35 cellular contexts compared by ENCODE assay signal in genomic region chr15:62953496-62953895, GRCh38.
"Had no signal": no experiment of that assay in that cellular context is flagged by ENCODE, and none has a peak within 500 bp of the region (broad histone marks: within the 10 kb centered on the region; RNA-seq: fewer than 3 reads in every experiment).

No MANE protein-coding gene starts in this region.

- H3K9me3 Mint-ChIP-seq: activated B cell treated with CpG ODN at 0.5 μM for 24 hours; activated CD4-positive, alpha-beta memory T cell treated with anti-CD3 and anti-CD28 coated beads, Interleukin-2, amount 10 ng/mL, durations not matched to agents 7 days and 5 days; activated CD4-positive, alpha-beta T cell treated with anti-CD3 and anti-CD28 coated beads, Interleukin-2, amount 10 ng/mL, durations not matched to agents 24 days and 14 days; activated naive CD4-positive, alpha-beta T cell treated with anti-CD3 and anti-CD28 coated beads, Interleukin-2, amount 10 ng/mL, durations not matched to agents 7 days and 5 days; activated naive CD4-positive, alpha-beta T cell treated with anti-CD3 and anti-CD28 coated beads, Interleukin-2, amount 50 U/mL, for 24 hours; activated naive CD8-positive, alpha-beta T cell treated with anti-CD3 and anti-CD28 coated beads, Interleukin-2, amount 10 ng/mL, durations not matched to agents 7 days and 5 days; activated naive CD8-positive, alpha-beta T cell treated with anti-CD3 and anti-CD28 coated beads, Interleukin-2, amount 50 U/mL, for 24 hours; activated T-cell treated with anti-CD3 and anti-CD28 coated beads, Interleukin-2, amount 50 U/mL, for 24 hours; activated T-helper 2 cell treated with anti-CD3 and anti-CD28 coated beads, Interferon-gamma antibody, Interleukin-2, Interleukin-4, amounts not matched to agents 10 μg/mL and 5 μg/mL and 100 μg/mL, durations not matched to agents 14 hours and 24 hours and 36 hours; central memory CD8-positive, alpha-beta T cell; T-helper 1 cell treated with Interleukin-12 subunit alpha and Interleukin-12 subunit beta and Interleukin-4 antibody, amounts not matched to agents 30 μg/mL and 1 μg/mL, for 36 hours; T-helper 2 cell treated with Interferon-gamma antibody and Interleukin-4, amounts not matched to agents 5 μg/mL and 100 μg/mL, for 36 hours had no signal

- H3K27ac ChIP-seq: ascending aorta, cardiac muscle cell, VCaP had no signal

- H3K27me3 ChIP-seq: ascending aorta, cardiac muscle cell had no signal

- ATAC-seq: activated CD8-positive, alpha-beta memory T cell treated with anti-CD3 and anti-CD28 coated beads, Interleukin-2, amount 10 ng/mL, durations not matched to agents 7 days and 5 days; activated CD8-positive, alpha-beta T cell treated with anti-CD3 and anti-CD28 coated beads, Interleukin-2, amount 10 ng/mL, durations not matched to agents 7 days and 5 days; activated naive CD8-positive, alpha-beta T cell treated with anti-CD3 and anti-CD28 coated beads, Interleukin-2, amount 50 U/mL, for 24 hours had no signal

- H3K4me3 ChIP-seq: ascending aorta, cardiac muscle cell had no signal

- H3K27me3 Mint-ChIP-seq: brain had no signal

- H3K36me3 ChIP-seq: ascending aorta, cardiac muscle cell had no signal

- DNase-seq: activated B cell treated with CpG ODN at 0.5 μM for 24 hours; activated CD4-positive, alpha-beta memory T cell treated with anti-CD3 and anti-CD28 coated beads, Interleukin-2, amount 10 ng/mL, durations not matched to agents 7 days and 5 days; activated CD4-positive, alpha-beta T cell treated with anti-CD3 and anti-CD28 coated beads for 4 hours; activated CD4-positive, alpha-beta T cell treated with anti-CD3 and anti-CD28 coated beads, Interleukin-2, amount 10 ng/mL, durations not matched to agents 24 days and 14 days; activated CD4-positive, alpha-beta T cell treated with anti-CD3 and anti-CD28 coated beads, Interleukin-2, amount 50 U/mL, for 48 hours; activated CD4-positive, CD25-positive, alpha-beta regulatory T cell treated with anti-CD3 and anti-CD28 coated beads, Interleukin-2, amount 50 U/mL, for 72 hours; activated CD8-positive, alpha-beta memory T cell treated with anti-CD3 and anti-CD28 coated beads for 24 hours; activated CD8-positive, alpha-beta memory T cell treated with anti-CD3 and anti-CD28 coated beads, Interleukin-2, amount 10 ng/mL, durations not matched to agents 7 days and 5 days; activated CD8-positive, alpha-beta memory T cell treated with anti-CD3 and anti-CD28 coated beads, Interleukin-2, amount 50 U/mL, for 48 hours; activated CD8-positive, alpha-beta T cell treated with anti-CD3 and anti-CD28 coated beads, Interleukin-2, amount 10 ng/mL, durations not matched to agents 7 days and 5 days; activated effector memory CD4-positive, alpha-beta T cell treated with Interleukin-2 at 50 U/mL for 16 hours; activated gamma-delta T cell; activated naive CD4-positive, alpha-beta T cell treated with anti-CD3 and anti-CD28 coated beads, Interleukin-2, amount 10 ng/mL, durations not matched to agents 7 days and 5 days; activated naive CD4-positive, alpha-beta T cell treated with Interleukin-2 at 50 U/mL for 16 hours; activated naive CD8-positive, alpha-beta T cell treated with anti-CD3 and anti-CD28 coated beads, Interleukin-2, amount 10 ng/mL, durations not matched to agents 7 days and 5 days; activated naive CD8-positive, alpha-beta T cell treated with anti-CD3 and anti-CD28 coated beads, Interleukin-2, amount 50 U/mL, for 24 hours; activated T-cell treated with anti-CD3 and anti-CD28 coated beads, Interleukin-2, amount 50 U/mL, for 24 hours; activated T-cell treated with anti-CD3 and anti-CD28 coated beads, Interleukin-2, amount 50 U/mL, for 48 hours; amygdala; anterior cingulate cortex; caudate nucleus; SW 1271; T-helper 1 cell; T-helper 2 cell; T-helper 9 cell had no signal

- H3K27ac Mint-ChIP-seq: activated B cell treated with CpG ODN at 0.5 μM for 24 hours; activated CD4-positive, alpha-beta memory T cell treated with anti-CD3 and anti-CD28 coated beads, Interleukin-2, amount 10 ng/mL, durations not matched to agents 7 days and 5 days; activated CD4-positive, alpha-beta T cell treated with anti-CD3 and anti-CD28 coated beads, Interleukin-2, amount 10 ng/mL, durations not matched to agents 24 days and 14 days; activated CD8-positive, alpha-beta memory T cell treated with anti-CD3 and anti-CD28 coated beads, Interleukin-2, amount 10 ng/mL, durations not matched to agents 7 days and 5 days; activated CD8-positive, alpha-beta T cell treated with anti-CD3 and anti-CD28 coated beads, Interleukin-2, amount 10 ng/mL, durations not matched to agents 7 days and 5 days; activated naive CD4-positive, alpha-beta T cell treated with anti-CD3 and anti-CD28 coated beads, Interleukin-2, amount 10 ng/mL, durations not matched to agents 7 days and 5 days; activated naive CD4-positive, alpha-beta T cell treated with anti-CD3 and anti-CD28 coated beads, Interleukin-2, amount 50 U/mL, for 24 hours; activated naive CD8-positive, alpha-beta T cell; activated naive CD8-positive, alpha-beta T cell treated with anti-CD3 and anti-CD28 coated beads, Interleukin-2, amount 10 ng/mL, durations not matched to agents 7 days and 5 days; activated naive CD8-positive, alpha-beta T cell treated with anti-CD3 and anti-CD28 coated beads, Interleukin-2, amount 50 U/mL, for 24 hours; activated T-cell treated with anti-CD3 and anti-CD28 coated beads, Interleukin-2, amount 50 U/mL, for 24 hours; activated T-helper 2 cell treated with anti-CD3 and anti-CD28 coated beads, Interferon-gamma antibody, Interleukin-2, Interleukin-4, amounts not matched to agents 10 μg/mL and 5 μg/mL and 100 μg/mL, durations not matched to agents 14 hours and 24 hours and 36 hours; brain; T-helper 1 cell treated with Interleukin-12 subunit alpha and Interleukin-12 subunit beta and Interleukin-4 antibody, amounts not matched to agents 30 μg/mL and 1 μg/mL, for 36 hours; T-helper 2 cell treated with Interferon-gamma antibody and Interleukin-4, amounts not matched to agents 5 μg/mL and 100 μg/mL, for 36 hours had no signal

- H3K4me1 Mint-ChIP-seq: activated B cell treated with CpG ODN at 0.5 μM for 24 hours; activated CD4-positive, alpha-beta memory T cell treated with anti-CD3 and anti-CD28 coated beads, Interleukin-2, amount 10 ng/mL, durations not matched to agents 7 days and 5 days; activated CD4-positive, alpha-beta T cell treated with anti-CD3 and anti-CD28 coated beads, Interleukin-2, amount 10 ng/mL, durations not matched to agents 24 days and 14 days; activated CD8-positive, alpha-beta memory T cell treated with anti-CD3 and anti-CD28 coated beads, Interleukin-2, amount 10 ng/mL, durations not matched to agents 7 days and 5 days; activated naive CD4-positive, alpha-beta T cell treated with anti-CD3 and anti-CD28 coated beads, Interleukin-2, amount 10 ng/mL, durations not matched to agents 7 days and 5 days; activated naive CD4-positive, alpha-beta T cell treated with anti-CD3 and anti-CD28 coated beads, Interleukin-2, amount 50 U/mL, for 24 hours; activated naive CD8-positive, alpha-beta T cell treated with anti-CD3 and anti-CD28 coated beads, Interleukin-2, amount 10 ng/mL, durations not matched to agents 7 days and 5 days; activated naive CD8-positive, alpha-beta T cell treated with anti-CD3 and anti-CD28 coated beads, Interleukin-2, amount 50 U/mL, for 24 hours; central memory CD8-positive, alpha-beta T cell had no signal

- H3K9me3 ChIP-seq: ascending aorta had no signal

- H3K36me3 Mint-ChIP-seq: activated CD8-positive, alpha-beta memory T cell treated with anti-CD3 and anti-CD28 coated beads, Interleukin-2, amount 10 ng/mL, durations not matched to agents 7 days and 5 days; activated naive CD4-positive, alpha-beta T cell treated with anti-CD3 and anti-CD28 coated beads, Interleukin-2, amount 10 ng/mL, durations not matched to agents 7 days and 5 days; activated naive CD4-positive, alpha-beta T cell treated with anti-CD3 and anti-CD28 coated beads, Interleukin-2, amount 50 U/mL, for 24 hours; activated naive CD8-positive, alpha-beta T cell; activated naive CD8-positive, alpha-beta T cell treated with anti-CD3 and anti-CD28 coated beads, Interleukin-2, amount 10 ng/mL, durations not matched to agents 7 days and 5 days; brain had no signal

- H3K4me3 Mint-ChIP-seq: activated B cell treated with CpG ODN at 0.5 μM for 24 hours; activated CD4-positive, alpha-beta memory T cell treated with anti-CD3 and anti-CD28 coated beads, Interleukin-2, amount 10 ng/mL, durations not matched to agents 7 days and 5 days; activated CD4-positive, alpha-beta T cell treated with anti-CD3 and anti-CD28 coated beads, Interleukin-2, amount 10 ng/mL, durations not matched to agents 24 days and 14 days; activated CD8-positive, alpha-beta memory T cell treated with anti-CD3 and anti-CD28 coated beads, Interleukin-2, amount 10 ng/mL, durations not matched to agents 7 days and 5 days; activated CD8-positive, alpha-beta T cell treated with anti-CD3 and anti-CD28 coated beads, Interleukin-2, amount 10 ng/mL, durations not matched to agents 7 days and 5 days; activated naive CD4-positive, alpha-beta T cell treated with anti-CD3 and anti-CD28 coated beads, Interleukin-2, amount 10 ng/mL, durations not matched to agents 7 days and 5 days; activated naive CD4-positive, alpha-beta T cell treated with anti-CD3 and anti-CD28 coated beads, Interleukin-2, amount 50 U/mL, for 24 hours; activated naive CD8-positive, alpha-beta T cell; activated naive CD8-positive, alpha-beta T cell treated with anti-CD3 and anti-CD28 coated beads, Interleukin-2, amount 10 ng/mL, durations not matched to agents 7 days and 5 days; activated naive CD8-positive, alpha-beta T cell treated with anti-CD3 and anti-CD28 coated beads, Interleukin-2, amount 50 U/mL, for 24 hours; activated T-cell treated with anti-CD3 and anti-CD28 coated beads, Interleukin-2, amount 50 U/mL, for 24 hours; brain; central memory CD8-positive, alpha-beta T cell; T-helper 1 cell treated with Interleukin-12 subunit alpha and Interleukin-12 subunit beta and Interleukin-4 antibody, amounts not matched to agents 30 μg/mL and 1 μg/mL, for 36 hours; T-helper 2 cell treated with Interferon-gamma antibody and Interleukin-4, amounts not matched to agents 5 μg/mL and 100 μg/mL, for 36 hours had no signal
